Comparison of ENCODE assay signal across 11 cellular contexts in genomic region chr11:119493712-119494111, GRCh38.
A peak's percentile ranks its signal among the peaks of the same experiment; 100 is the strongest.
DNase-seq lines count a peak whose midpoint lies in the region; ATAC-seq and TF ChIP-seq lines count a peak whose summit lies in the region.
"Had no signal": no experiment of that assay in that cellular context is flagged by ENCODE, and none has a peak within 500 bp of the region (broad histone marks: within the 10 kb centered on the region; RNA-seq: fewer than 3 reads in every experiment).

No MANE protein-coding gene starts in this region.

- no peak overlapping the region for H3K4me3 ChIP-seq in upper lobe of right lung

- no peaks in the 10 kb centered on the region for H3K9me3 Mint-ChIP-seq in T-helper 2 cell treated with Interferon-gamma antibody and Interleukin-4, amounts not matched to agents 5 μg/mL and 100 μg/mL, for 36 hours
- H3K9me3 Mint-ChIP-seq: T-helper 1 cell treated with Interleukin-12 subunit alpha and Interleukin-12 subunit beta and Interleukin-4 antibody, amounts not matched to agents 30 μg/mL and 1 μg/mL, for 36 hours had no signal

- H3K4me1 Mint-ChIP-seq in T-helper 2 cell treated with Interferon-gamma antibody and Interleukin-4, amounts not matched to agents 5 μg/mL and 100 μg/mL, for 36 hours (ENCODE audit: low read depth): no peaks in the 10 kb centered on the region

- H3K27me3 Mint-ChIP-seq in T-helper 2 cell treated with Interferon-gamma antibody and Interleukin-4, amounts not matched to agents 5 μg/mL and 100 μg/mL, for 36 hours (ENCODE audit: low read depth): no peaks in the 10 kb centered on the region

- DNase-seq in left ventricle myocardium superior: peak; percentile 46
- DNase-seq in Right ventricle myocardium superior: no peak
- DNase-seq in foreskin keratinocyte: peak in 1 of 2 donors; percentile 23
- DNase-seq in upper lobe of right lung: no peak
- DNase-seq in stimulated activated naive CD4-positive, alpha-beta T cell (lab: John Stamatoyannopoulos, UW): no peak
- no peak for DNase-seq in NCI-H1105 treated with DMSO at 0.1 percent for 48 hours (lab: John Stamatoyannopoulos, UW)
- DNase-seq in T-helper 2 cell treated with Interferon-gamma antibody and Interleukin-4, amounts not matched to agents 5 μg/mL and 100 μg/mL, for 36 hours (ENCODE audit: low spot score): no peak
- DNase-seq: activated naive CD4-positive, alpha-beta T cell treated with anti-CD3 and anti-CD28 coated beads, Interleukin-2, amount 50 U/mL, for 16 hours; NCI-H1048 had no signal

- H3K27ac ChIP-seq in foreskin keratinocyte (no peak overlapping the region), upper lobe of right lung (no peak overlapping the region)

- H3K27me3 ChIP-seq in foreskin keratinocyte (peaks cover 14% of the 10 kb centered on the region), upper lobe of right lung (no peaks in the 10 kb centered on the region)

- ATAC-seq in left ventricle myocardium superior (no peak), Right ventricle myocardium superior (ENCODE audit: poor library complexity) (no peak), SK-N-SH treated with all-trans-retinoic acid at 6 μM for 48 hours (peak; percentile 43; the same call in 1 of the 3 replicates), foreskin keratinocyte (peak; percentile 51), upper lobe of right lung (peak; percentile 40)

- no peak for TF ChIP-seq CTCF in foreskin keratinocyte (conservative IDR thresholded peaks at IDR 0.05)
- TF ChIP-seq CTCF in upper lobe of right lung (IDR thresholded peaks at IDR 0.05): no peak

- H3K4me1 ChIP-seq in foreskin keratinocyte (no peaks in the 10 kb centered on the region), upper lobe of right lung (no peaks in the 10 kb centered on the region)

- no peaks in the 10 kb centered on the region for H3K9me3 ChIP-seq in upper lobe of right lung

- no peak overlapping the region for H3K27ac Mint-ChIP-seq in T-helper 2 cell treated with Interferon-gamma antibody and Interleukin-4, amounts not matched to agents 5 μg/mL and 100 μg/mL, for 36 hours
- H3K27ac Mint-ChIP-seq: T-helper 1 cell treated with Interleukin-12 subunit alpha and Interleukin-12 subunit beta and Interleukin-4 antibody, amounts not matched to agents 30 μg/mL and 1 μg/mL, for 36 hours had no signal

- H3K36me3 ChIP-seq in upper lobe of right lung: no peaks in the 10 kb centered on the region

- no peaks in the 10 kb centered on the region for H3K36me3 Mint-ChIP-seq in T-helper 2 cell treated with Interferon-gamma antibody and Interleukin-4, amounts not matched to agents 5 μg/mL and 100 μg/mL, for 36 hours (ENCODE audit: low read depth)

- H3K4me3 Mint-ChIP-seq in T-helper 2 cell treated with Interferon-gamma antibody and Interleukin-4, amounts not matched to agents 5 μg/mL and 100 μg/mL, for 36 hours: no peak overlapping the region
- H3K4me3 Mint-ChIP-seq: T-helper 1 cell treated with Interleukin-12 subunit alpha and Interleukin-12 subunit beta and Interleukin-4 antibody, amounts not matched to agents 30 μg/mL and 1 μg/mL, for 36 hours had no signal

- intact Hi-C loops in left ventricle myocardium superior (cut with micrococcal nuclease): no loop called here
- intact Hi-C loops in Right ventricle myocardium superior (cut with DNase I): no loop called here
- intact Hi-C loops in upper lobe of right lung (cut with DNase I): no loop called here

TF ChIP-seq in SK-N-SH treated with all-trans-retinoic acid at 6 μM for 48 hours, 23 proteins besides CTCF, POLR2A, EP300 and RAD21:
- no peak for TF ChIP-seq ZFP30 (CRISPR knock-in tag; IDR thresholded peaks at IDR 0.05)
- no peak for TF ChIP-seq ISL1 (CRISPR knock-in tag; IDR thresholded peaks at IDR 0.05)
- TF ChIP-seq CSRNP3 (CRISPR knock-in tag; IDR thresholded peaks at IDR 0.05): no peak
- TF ChIP-seq ARNTL (CRISPR knock-in tag; IDR thresholded peaks at IDR 0.05; ENCODE audit: borderline replicate concordance, low read depth): no peak
- no peak for TF ChIP-seq TSHZ2 (CRISPR knock-in tag; IDR thresholded peaks at IDR 0.05)
- TF ChIP-seq TCF4 (CRISPR knock-in tag; IDR thresholded peaks at IDR 0.05; ENCODE audit: borderline replicate concordance): no peak
- no peak for TF ChIP-seq ZNF70 (CRISPR knock-in tag; IDR thresholded peaks at IDR 0.05)
- TF ChIP-seq CREB5 (CRISPR knock-in tag; IDR thresholded peaks at IDR 0.05; ENCODE audit: low read depth): no peak
- no peak for TF ChIP-seq BACH2 (CRISPR knock-in tag; IDR thresholded peaks at IDR 0.05; ENCODE audit: borderline replicate concordance)
- TF ChIP-seq OSR1 (CRISPR knock-in tag; IDR thresholded peaks at IDR 0.05): no peak
- no peak for TF ChIP-seq PPARA (CRISPR knock-in tag; IDR thresholded peaks at IDR 0.05; ENCODE audit: borderline replicate concordance)
- 0 out of 2 replicates have a peak, but pooled peaks have one; percentile 28 for TF ChIP-seq CSDC2 (CRISPR knock-in tag; IDR thresholded peaks at IDR 0.05)
- 0 out of 2 replicates have a peak, but pooled peaks have one; percentile 53 for TF ChIP-seq SNAI2 (CRISPR knock-in tag; IDR thresholded peaks at IDR 0.05)
- no peak for TF ChIP-seq ESRRG (CRISPR knock-in tag; IDR thresholded peaks at IDR 0.05)

Comparison
In these comparisons a context has a peak if more than half of its experiments do, and no peak if none do; other contexts are left out.
1. ATAC-seq: peak in SK-N-SH treated with all-trans-retinoic acid at 6 μM for 48 hours (single experiment), foreskin keratinocyte (single experiment) and upper lobe of right lung (single experiment); none in left ventricle myocardium superior (single experiment) and Right ventricle myocardium superior (single experiment).